In the genomic region with DNA sequence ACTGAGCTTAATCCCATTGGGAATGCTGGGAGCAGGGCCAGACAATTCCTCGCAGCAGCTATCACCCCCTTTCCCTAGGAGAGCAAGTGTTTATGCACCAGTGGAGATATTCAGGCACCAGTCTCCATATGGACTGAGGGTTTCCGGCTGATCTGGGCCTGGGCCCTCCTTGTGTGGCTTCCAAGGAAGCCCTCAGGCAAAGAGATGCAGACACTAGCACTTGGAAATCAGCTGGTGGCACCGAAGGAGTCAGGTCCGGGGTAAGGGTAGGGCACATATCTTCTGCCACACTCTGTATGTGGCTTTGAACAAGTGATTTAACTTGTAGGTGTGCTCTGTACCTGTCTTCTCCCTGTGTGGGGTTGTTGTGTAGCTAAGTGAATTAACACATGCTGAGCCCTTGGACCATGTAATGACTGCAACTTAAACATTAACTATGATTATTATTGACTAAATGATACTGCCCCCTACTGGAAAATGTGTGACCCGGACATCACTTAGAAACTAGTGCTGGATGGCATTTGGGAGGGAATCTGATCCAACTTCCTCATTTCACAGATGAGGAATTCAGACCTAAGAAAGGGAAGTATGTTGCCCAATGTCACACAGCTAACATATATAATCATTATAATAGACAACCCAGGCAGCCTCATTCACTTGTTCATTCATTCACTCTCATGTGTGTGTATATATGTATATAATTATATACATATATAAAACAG, we compare ENCODE assay signal across 9 cellular contexts. TPM values are rescaled to one million over a fixed set of nuclear protein-coding genes. Genes with fewer than 3 reads are reported as not detected.
DNase-seq lines count a peak whose midpoint lies in the region.
"Had no signal": no experiment of that assay in that cellular context is flagged by ENCODE, and none has a peak within 500 bp of the region (broad histone marks: within the 10 kb centered on the region; RNA-seq: fewer than 3 reads in every experiment).

No MANE protein-coding gene starts in this region.

- H3K4me3 ChIP-seq in neuronal stem cell (ENCODE audit: low read length in 2 of 2): no peak overlapping the region

- DNase-seq in DMS79 treated with DMSO at 0.1 percent for 48 hours (lab: John Stamatoyannopoulos, UW): peak; percentile 1
- DNase-seq in DMS79 (lab: John Stamatoyannopoulos, UW): no peak
- DNase-seq in KBM-7: peak; percentile 93
- DNase-seq in SIG-M5 (lab: John Stamatoyannopoulos, UW): peak; percentile 78
- DNase-seq in fibroblast of gingiva (ENCODE audit: low read depth): peak; percentile 54
- no peak for DNase-seq in neuronal stem cell (ENCODE audit: low spot score)
- no peak for DNase-seq in activated CD4-positive, alpha-beta memory T cell treated with anti-CD3 and anti-CD28 coated beads for 36 hours
- no peak for DNase-seq in occipital lobe (lab: John Stamatoyannopoulos, UW)
- DNase-seq: activated T-cell treated with anti-CD3 and anti-CD28 coated beads, Interleukin-2, amount 50 U/mL, for 4 hours had no signal

- H3K36me3 ChIP-seq in neuronal stem cell (replicated peaks in 1 of 2; ENCODE audit: control insufficient read depth in 2 of 2, insufficient read depth in 2 of 2, low read length in 2 of 2): no peaks in the 10 kb centered on the region

- H3K9me3 Mint-ChIP-seq in activated CD4-positive, alpha-beta memory T cell treated with anti-CD3 and anti-CD28 coated beads for 36 hours: no peaks in the 10 kb centered on the region
- H3K9me3 Mint-ChIP-seq: activated T-cell treated with anti-CD3 and anti-CD28 coated beads, Interleukin-2, amount 50 U/mL, for 4 hours had no signal

- peaks cover 3% of the 10 kb centered on the region for H3K27me3 Mint-ChIP-seq in activated CD4-positive, alpha-beta memory T cell treated with anti-CD3 and anti-CD28 coated beads for 36 hours

- no peak overlapping the region for H2AK5ac ChIP-seq in neuronal stem cell (ENCODE audit: low read depth, low read length)

- H3K27ac ChIP-seq in neuronal stem cell (replicated peaks; ENCODE audit: low read length): no peak overlapping the region

- no peak overlapping the region for H3K4ac ChIP-seq in neuronal stem cell (ENCODE audit: low read length)

- WGBS in neuronal stem cell (ENCODE audit: extremely low coverage in 2 of 2, insufficient read length in 2 of 2, insufficient replicate concordance in 1 of 2), 2 donors: no CpG with 5 or more reads among the region's 5 CpGs

- peaks cover 3% of the 10 kb centered on the region for H3K36me3 Mint-ChIP-seq in activated CD4-positive, alpha-beta memory T cell treated with anti-CD3 and anti-CD28 coated beads for 36 hours

- H2BK15ac ChIP-seq in neuronal stem cell (ENCODE audit: low read length): no peak overlapping the region

- no peak overlapping the region for H3K9ac ChIP-seq in neuronal stem cell (ENCODE audit: low read depth, low read length, poor library complexity)

- in situ Hi-C loops in KBM-7 (cut with MboI; ENCODE audit: low pct_unique_long_range_greater_than_20kb, low sequenced_read_pairs): no loop called here

- CTCF ChIA-PET in activated CD4-positive, alpha-beta memory T cell treated with anti-CD3 and anti-CD28 coated beads for 36 hours (lab: Charles Lee): interaction anchor here (0.6 to 7.4 kb wide), 28 partner anchors 8 to 874 kb away, joined by 3 to 70 read pairs (median 6); a partner anchor contains a TSS

- intact Hi-C loops in activated CD4-positive, alpha-beta memory T cell treated with anti-CD3 and anti-CD28 coated beads for 36 hours (cut with micrococcal nuclease): loop anchor here (1.0 kb wide), 1 partner anchor 131 kb away; no protein-coding TSS in a partner anchor

- H3K18ac ChIP-seq in neuronal stem cell (ENCODE audit: low read length): peak overlapping the region; percentile 6

- H3K27ac Mint-ChIP-seq in activated CD4-positive, alpha-beta memory T cell treated with anti-CD3 and anti-CD28 coated beads for 36 hours: no peak overlapping the region

- H3K4me3 Mint-ChIP-seq in activated CD4-positive, alpha-beta memory T cell treated with anti-CD3 and anti-CD28 coated beads for 36 hours: no peak overlapping the region
- H3K4me3 Mint-ChIP-seq: activated T-cell treated with anti-CD3 and anti-CD28 coated beads, Interleukin-2, amount 50 U/mL, for 4 hours had no signal

- no peaks in the 10 kb centered on the region for H3K9me3 ChIP-seq in neuronal stem cell (replicated peaks in 1 of 2; ENCODE audit: control insufficient read depth in 2 of 2, insufficient read depth in 1 of 2, low read depth in 1 of 2, low read length in 2 of 2)

- H4K91ac ChIP-seq in neuronal stem cell (ENCODE audit: low read depth, low read length, poor library complexity): no peak overlapping the region

- no peak overlapping the region for H3K14ac ChIP-seq in neuronal stem cell (ENCODE audit: low read length)

- H2BK12ac ChIP-seq in neuronal stem cell (ENCODE audit: low read length): no peak overlapping the region

- H2BK5ac ChIP-seq in neuronal stem cell (ENCODE audit: low read length): no peak overlapping the region

- no peaks in the 10 kb centered on the region for H3K27me3 ChIP-seq in neuronal stem cell (ENCODE audit: control insufficient read depth in 3 of 3, insufficient read depth in 3 of 3, low read depth in 1 of 3, low read length in 3 of 3)

- no peaks in the 10 kb centered on the region for H3K79me1 ChIP-seq in neuronal stem cell (ENCODE audit: low read depth, low read length)

- H2BK120ac ChIP-seq in neuronal stem cell (ENCODE audit: low read depth, low read length): no peak overlapping the region

- no peaks in the 10 kb centered on the region for H3K4me1 Mint-ChIP-seq in activated CD4-positive, alpha-beta memory T cell treated with anti-CD3 and anti-CD28 coated beads for 36 hours (ENCODE audit: low read depth)

- no peak overlapping the region for H2AFZ ChIP-seq in neuronal stem cell (ENCODE audit: low read length)

- H3K4me1 ChIP-seq in neuronal stem cell (ENCODE audit: control insufficient read depth in 2 of 2, insufficient read depth in 1 of 2, low read depth in 1 of 2, low read length in 2 of 2): peaks cover 0 to 2% of the 10 kb centered on the region in 2 donors

- H3K4me2 ChIP-seq in neuronal stem cell (ENCODE audit: insufficient read depth, low read length, poor library complexity, severe bottlenecking): no peak overlapping the region

- H4K8ac ChIP-seq in neuronal stem cell (ENCODE audit: low read depth, low read length): no peak overlapping the region

- no peak overlapping the region for H3K23ac ChIP-seq in neuronal stem cell (ENCODE audit: low read depth, low read length, poor library complexity)

- POLR2A ChIA-PET in activated CD4-positive, alpha-beta memory T cell treated with anti-CD3 and anti-CD28 coated beads for 36 hours (lab: Charles Lee): no interaction called here

RNA-seq across cellular contexts. Expression of a gene that starts 19.3 kb away (rescaled TPM):
- 56.3 TPM for polyA plus RNA-seq in neuronal stem cell (2013, experiment 1 of 2)
- 58.1 TPM for polyA plus RNA-seq in neuronal stem cell (2013, experiment 2 of 2)
- total RNA-seq in activated CD4-positive, alpha-beta memory T cell treated with anti-CD3 and anti-CD28 coated beads for 36 hours: under 1 TPM; 0.38 to 0.92 TPM
- total RNA-seq in occipital lobe: 3.4 TPM

RNA-seq across cellular contexts. Expression of a gene that starts 34.3 kb away (rescaled TPM):
- polyA plus RNA-seq in neuronal stem cell (2013, experiment 1 of 2): 50.8 TPM
- polyA plus RNA-seq in neuronal stem cell (2013, experiment 2 of 2): 50.5 TPM
- total RNA-seq in activated CD4-positive, alpha-beta memory T cell treated with anti-CD3 and anti-CD28 coated beads for 36 hours: 10 to 100 TPM; 41.5 to 44.4 TPM
- 12.0 TPM for total RNA-seq in occipital lobe

RNA-seq across cellular contexts. Expression of a gene that starts 42.2 kb away (rescaled TPM):
- polyA plus RNA-seq in neuronal stem cell (2013, experiment 1 of 2): 23.7 TPM
- 21.4 TPM for polyA plus RNA-seq in neuronal stem cell (2013, experiment 2 of 2)
- total RNA-seq in activated CD4-positive, alpha-beta memory T cell treated with anti-CD3 and anti-CD28 coated beads for 36 hours: 10 to 100 TPM; 21.6 to 22.6 TPM
- 5.9 TPM for total RNA-seq in occipital lobe

Comparison
In these comparisons a context has a peak if more than half of its experiments do, and no peak if none do; other contexts are left out.
1. DNase-seq: peak in DMS79 treated with DMSO at 0.1 percent for 48 hours (single experiment), KBM-7 (single experiment), SIG-M5 (single experiment) and fibroblast of gingiva (single experiment); none in DMS79 (single experiment), neuronal stem cell (single experiment), activated CD4-positive, alpha-beta memory T cell treated with anti-CD3 and anti-CD28 coated beads for 36 hours (single experiment) and occipital lobe (single experiment).